16 cellular contexts compared by ENCODE assay signal in the genomic region with DNA sequence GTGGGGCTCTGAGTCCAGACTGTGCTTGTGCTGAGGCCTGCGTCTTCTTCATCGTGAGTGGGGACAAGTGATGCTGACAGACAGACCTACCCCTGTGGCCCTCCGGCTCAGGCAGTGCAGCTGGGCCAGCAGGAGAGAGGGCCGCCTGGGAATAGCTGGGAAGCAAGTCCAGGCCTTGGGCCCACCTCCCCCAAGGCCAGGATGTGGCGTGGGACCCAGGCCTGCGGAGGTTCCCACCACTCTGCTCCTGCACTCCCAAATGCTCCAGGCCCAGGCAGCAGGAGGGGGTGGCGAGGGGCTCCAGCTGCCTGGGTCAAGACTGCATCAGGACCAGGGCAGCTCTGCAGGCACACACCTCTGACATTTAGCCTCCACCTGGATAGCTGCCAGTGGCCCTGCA. TPM values are rescaled to one million over a fixed set of nuclear protein-coding genes. Genes with fewer than 3 reads are reported as not detected.
"Had no signal": no experiment of that assay in that cellular context is flagged by ENCODE, and none has a peak within 500 bp of the region (broad histone marks: within the 10 kb centered on the region; RNA-seq: fewer than 3 reads in every experiment).

No MANE protein-coding gene starts in this region.

- H3K4me1 ChIP-seq: parathyroid adenoma had no signal

- H3K9ac ChIP-seq: parathyroid adenoma had no signal

- DNase-seq: activated CD4-positive, alpha-beta T cell treated with anti-CD3 and anti-CD28 coated beads, Interleukin-2, amount 10 ng/mL, durations not matched to agents 24 days and 14 days; activated CD8-positive, alpha-beta memory T cell treated with anti-CD3 and anti-CD28 coated beads, Interleukin-2, amount 50 U/mL, for 4 hours; activated CD8-positive, alpha-beta T cell treated with anti-CD3 and anti-CD28 coated beads for 36 hours; activated naive CD4-positive, alpha-beta T cell treated with anti-CD3 and anti-CD28 coated beads for 36 hours; activated T-cell treated with anti-CD3 and anti-CD28 coated beads, Interleukin-2, amount 50 U/mL, for 4 hours; anterior cingulate cortex; cortex of kidney; effector CD4-positive, alpha-beta T cell; hippocampal formation; natural killer cell; stimulated activated CD4-positive, alpha-beta T cell treated with anti-CD3 and anti-CD28 coated beads, Interleukin-12 subunit alpha, Interleukin-12 subunit beta, amount 100 ng/mL, for 4 hours; stimulated activated CD4-positive, alpha-beta T cell treated with anti-CD3 and anti-CD28 coated beads, Interleukin-1b, Interleukin-23, amount 100 ng/mL, for 48 hours; stimulated activated CD8-positive, alpha-beta memory T cell treated with anti-CD3 and anti-CD28 coated beads, Interleukin-4, amount 100 ng/mL, for 48 hours; stimulated activated naive CD4-positive, alpha-beta T cell treated with Interleukin-2 at 50 U/mL for 16 hours; trophoblast cell had no signal

- H3K27ac ChIP-seq: parathyroid adenoma had no signal

RNA-seq across cellular contexts. Expression of a gene that starts 38.3 kb away (rescaled TPM):
- total RNA-seq: activated CD4-positive, alpha-beta T cell treated with anti-CD3 and anti-CD28 coated beads, Interleukin-2, amount 10 ng/mL, durations not matched to agents 24 days and 14 days; activated CD8-positive, alpha-beta T cell treated with anti-CD3 and anti-CD28 coated beads for 36 hours; activated naive CD4-positive, alpha-beta T cell treated with anti-CD3 and anti-CD28 coated beads for 36 hours; natural killer cell had no signal
